10 cellular contexts compared by ENCODE assay signal in genomic region chr14:77186911-77187648, GRCh38. TPM values are rescaled to one million over a fixed set of nuclear protein-coding genes. Genes with fewer than 3 reads are reported as not detected.
DNase-seq lines count a peak whose midpoint lies in the region; ATAC-seq and TF ChIP-seq lines count a peak whose summit lies in the region.
"Had no signal": no experiment of that assay in that cellular context is flagged by ENCODE, and none has a peak within 500 bp of the region (broad histone marks: within the 10 kb centered on the region; RNA-seq: fewer than 3 reads in every experiment).

No MANE protein-coding gene starts in this region.

- no peaks in the 10 kb centered on the region for H3K4me1 ChIP-seq in psoas muscle
- H3K4me1 ChIP-seq in MM.1S (ENCODE audit: low read length): peaks cover 15% of the 10 kb centered on the region

- H3K4me3 Mint-ChIP-seq in activated naive CD8-positive, alpha-beta T cell treated with anti-CD3 and anti-CD28 coated beads, Interleukin-2, amount 50 U/mL, for 24 hours: no peak overlapping the region

- H3K27ac ChIP-seq in epithelial cell of prostate (peak overlapping the region; percentile 3), psoas muscle (no peak overlapping the region), MM.1S (ENCODE audit: low read length) (no peak overlapping the region)
- H3K27ac ChIP-seq: SJSA1 had no signal

- H3K4me3 ChIP-seq in psoas muscle: no peak overlapping the region
- H3K4me3 ChIP-seq in MM.1S (ENCODE audit: low read length): no peak overlapping the region
- H3K4me3 ChIP-seq: SJSA1 had no signal

- WGBS in psoas muscle, 3 donors: 31 to 41% (median 35%) methylated on average over 15 of the region's 15 CpGs

- no peaks in the 10 kb centered on the region for H3K36me3 ChIP-seq in psoas muscle (ENCODE audit: insufficient read depth in 1 of 2, low read depth in 1 of 2)
- H3K36me3 ChIP-seq in MM.1S (replicated peaks; ENCODE audit: insufficient read depth, low read length): no peaks in the 10 kb centered on the region
- H3K36me3 ChIP-seq: SJSA1 had no signal

- H3K36me3 Mint-ChIP-seq in activated naive CD8-positive, alpha-beta T cell treated with anti-CD3 and anti-CD28 coated beads, Interleukin-2, amount 50 U/mL, for 24 hours (ENCODE audit: low read depth): no peaks in the 10 kb centered on the region

- no peaks in the 10 kb centered on the region for H4K20me1 ChIP-seq in MM.1S (ENCODE audit: insufficient read depth, low read length)

- no peaks in the 10 kb centered on the region for H3K9me3 ChIP-seq in psoas muscle
- no peaks in the 10 kb centered on the region for H3K9me3 ChIP-seq in MM.1S (replicated peaks; ENCODE audit: insufficient read depth, low read length)
- H3K9me3 ChIP-seq: SJSA1 had no signal

- intact Hi-C loops in psoas muscle (cut with DNase I): no loop called here

- no peak overlapping the region for H3K9ac ChIP-seq in MM.1S (ENCODE audit: low read length)

- ATAC-seq in psoas muscle: peak in 3 of 4 donors; percentile 30 to 66 (median 65)
- ATAC-seq in HG03039 (IDR thresholded peaks at IDR 0.05; ENCODE audit: unreplicated experiment): no peak
- no peak for ATAC-seq in activated naive CD8-positive, alpha-beta T cell treated with anti-CD3 and anti-CD28 coated beads, Interleukin-2, amount 50 U/mL, for 24 hours

- H3K9me2 ChIP-seq in MM.1S (replicated peaks; ENCODE audit: insufficient read depth, low read length): no peaks in the 10 kb centered on the region

- no peak overlapping the region for H3K27ac Mint-ChIP-seq in activated naive CD8-positive, alpha-beta T cell treated with anti-CD3 and anti-CD28 coated beads, Interleukin-2, amount 50 U/mL, for 24 hours

- H3K27me3 Mint-ChIP-seq in activated naive CD8-positive, alpha-beta T cell treated with anti-CD3 and anti-CD28 coated beads, Interleukin-2, amount 50 U/mL, for 24 hours: peaks cover 23% of the 10 kb centered on the region

- no peak overlapping the region for H2AFZ ChIP-seq in MM.1S (ENCODE audit: low read length)

- peaks cover 16% of the 10 kb centered on the region for H3K4me1 Mint-ChIP-seq in activated naive CD8-positive, alpha-beta T cell treated with anti-CD3 and anti-CD28 coated beads, Interleukin-2, amount 50 U/mL, for 24 hours

- DNase-seq in H4 (ENCODE audit: low spot score) (peak; percentile 81), NCI-H524 (lab: John Stamatoyannopoulos, UW) (peak; percentile 99 to 100), epithelial cell of prostate (ENCODE audit: low read depth, low spot score) (peak; percentile 66), psoas muscle (peak in 1 of 2 donors; percentile 26), MM.1S (no peak), Ammon's horn (ENCODE audit: low spot score) (no peak)
- DNase-seq in activated naive CD8-positive, alpha-beta T cell treated with anti-CD3 and anti-CD28 coated beads, Interleukin-2, amount 50 U/mL, for 24 hours: no peak
- DNase-seq: HCEC 1CT had no signal

- H3F3A ChIP-seq in MM.1S (ENCODE audit: insufficient read depth, low read length): peaks cover 9% of the 10 kb centered on the region; the same call in 1 of the 2 replicates

- H3K4me2 ChIP-seq in MM.1S (ENCODE audit: low read depth, low read length): no peak overlapping the region

- H3K27me3 ChIP-seq in psoas muscle (ENCODE audit: insufficient read depth in 3 of 3, low read length in 2 of 3): peaks cover 0 to 20% (median 8%) of the 10 kb centered on the region in 3 donors
- H3K27me3 ChIP-seq in MM.1S (replicated peaks; ENCODE audit: insufficient read depth, low read length): no peaks in the 10 kb centered on the region

- no peaks in the 10 kb centered on the region for H3K79me2 ChIP-seq in MM.1S (ENCODE audit: low read length)

- TF ChIP-seq CTCF in psoas muscle (IDR thresholded peaks at IDR 0.05): no peak
- TF ChIP-seq CTCF in MM.1S (IDR thresholded peaks at IDR 0.05; ENCODE audit: low read length): no peak

- no peaks in the 10 kb centered on the region for H3K9me3 Mint-ChIP-seq in activated naive CD8-positive, alpha-beta T cell treated with anti-CD3 and anti-CD28 coated beads, Interleukin-2, amount 50 U/mL, for 24 hours

RNA-seq across cellular contexts. Expression of gene TMEM63C, which starts 5.5 kb away (rescaled TPM):
- total RNA-seq in H4 (2014; rRNA removed; shearing (Covaris generic)): 0.77 and 1.3 TPM in 2 replicates
- under 1 TPM in 3 of 4 donors, not detected in 1; 0.04 to 0.58 (median 0.32) TPM for total RNA-seq in psoas muscle
- polyA plus RNA-seq in psoas muscle: under 1 TPM in 1 of 3 donors, not detected in 2; 0.09 TPM

RNA-seq across cellular contexts. Expression of gene ZDHHC22, which starts 45.5 kb away (rescaled TPM):
- total RNA-seq in H4 (2014; rRNA removed; shearing (Covaris generic)): not detected in 2 replicates
- total RNA-seq in psoas muscle: not detected
- polyA plus RNA-seq in psoas muscle: under 1 TPM in 2 of 3 donors, not detected in 1; 0.01 to 0.04 TPM

Comparison
In these comparisons a context has a peak if more than half of its experiments do, and no peak if none do; other contexts are left out.
1. DNase-seq: peak in H4 (single experiment), NCI-H524 (2 of 2) and epithelial cell of prostate (single experiment); none in MM.1S (single experiment), activated naive CD8-positive, alpha-beta T cell treated with anti-CD3 and anti-CD28 coated beads, Interleukin-2, amount 50 U/mL, for 24 hours (single experiment) and Ammon's horn (single experiment).
2. ATAC-seq: peak in psoas muscle (3 of 4); none in HG03039 (single experiment) and activated naive CD8-positive, alpha-beta T cell treated with anti-CD3 and anti-CD28 coated beads, Interleukin-2, amount 50 U/mL, for 24 hours (single experiment).